9 cellular contexts compared by ENCODE assay signal in the genomic region with DNA sequence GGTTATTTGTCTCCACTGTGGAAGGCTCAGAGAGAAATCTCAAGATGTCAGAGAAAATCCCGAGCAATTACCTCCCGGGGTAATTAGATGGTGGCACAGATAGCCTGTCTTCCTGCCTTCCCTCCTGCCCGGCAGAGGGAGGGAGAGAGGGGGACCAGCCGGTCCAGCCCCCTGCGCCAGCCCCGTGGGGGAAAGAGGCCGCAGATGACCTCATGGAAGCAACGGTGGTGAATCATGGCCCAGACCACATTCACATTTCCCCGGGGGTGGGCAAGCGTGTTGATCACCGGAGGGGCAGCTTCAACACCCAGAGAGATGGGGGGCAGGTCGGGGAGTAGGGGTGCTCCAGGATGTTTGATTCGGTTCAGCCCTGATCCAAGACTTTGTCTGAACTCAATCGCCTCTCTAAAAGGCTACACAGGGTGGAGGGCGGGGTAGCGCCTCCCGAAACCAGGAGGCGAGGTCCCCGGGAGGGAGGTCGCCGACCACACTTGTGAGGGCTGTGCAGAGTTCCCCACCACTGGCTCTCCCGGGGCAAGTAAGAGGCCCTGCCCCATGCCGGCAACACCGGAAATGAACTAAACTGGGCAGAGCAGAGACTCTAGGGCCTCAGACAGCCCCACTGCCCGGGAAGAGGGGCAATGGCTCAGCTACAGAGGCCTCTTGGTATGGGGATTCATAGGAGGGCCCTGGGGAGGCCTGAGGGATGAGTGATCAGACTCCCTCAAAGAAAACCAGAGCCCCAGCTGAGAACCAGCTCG.
DNase-seq lines count a peak whose midpoint lies in the region; ATAC-seq and TF ChIP-seq lines count a peak whose summit lies in the region.
"Had no signal": no experiment of that assay in that cellular context is flagged by ENCODE, and none has a peak within 500 bp of the region (broad histone marks: within the 10 kb centered on the region; RNA-seq: fewer than 3 reads in every experiment).

No MANE protein-coding gene starts in this region.

- TF ChIP-seq EP300 in suprapubic skin (IDR thresholded peaks at IDR 0.05): no peak

- no peak overlapping the region for H3K27ac Mint-ChIP-seq in T-helper 17 cell

- peaks cover 6% of the 10 kb centered on the region for H3K27me3 Mint-ChIP-seq in T-helper 17 cell

- H3K4me1 Mint-ChIP-seq in T-helper 17 cell: no peaks in the 10 kb centered on the region

- no peaks in the 10 kb centered on the region for H3K9me3 ChIP-seq in T-helper 17 cell (ENCODE audit: control insufficient read depth, low read length, poor library complexity, severe bottlenecking)
- peaks cover 2% of the 10 kb centered on the region for H3K9me3 ChIP-seq in left ventricle myocardium inferior (replicated peaks)
- H3K9me3 ChIP-seq in suprapubic skin: no peaks in the 10 kb centered on the region

- H3K4me1 ChIP-seq in left ventricle myocardium inferior (no peaks in the 10 kb centered on the region), suprapubic skin (peaks cover 12% of the 10 kb centered on the region)

- no peak for TF ChIP-seq POLR2A in suprapubic skin (IDR thresholded peaks at IDR 0.05)

- DNase-seq in HuH-7.5 (ENCODE audit: low spot score) (peak; percentile 64), T-helper 17 cell (no peak), left ventricle myocardium inferior (peak; percentile 20), suprapubic skin (ENCODE audit: low spot score in 2 of 2) (no peak), NCI-H2196 treated with DMSO at 0.1 percent for 48 hours (lab: John Stamatoyannopoulos, UW; ENCODE audit: unreplicated experiment) (no peak)
- DNase-seq in activated CD4-positive, alpha-beta T cell treated with anti-CD3 and anti-CD28 coated beads, Interleukin-2, amount 50 U/mL, for 48 hours: no peak
- DNase-seq: activated T-cell treated with anti-CD3 and anti-CD28 coated beads for 4 hours, NCI-H510A had no signal

- H3K36me3 ChIP-seq in left ventricle myocardium inferior (no peaks in the 10 kb centered on the region), suprapubic skin (no peaks in the 10 kb centered on the region)

- intact Hi-C loops in left ventricle myocardium inferior (cut with micrococcal nuclease): no loop called here

- ATAC-seq in T-helper 17 cell (peak; percentile 39), GM21528 (IDR thresholded peaks at IDR 0.05; ENCODE audit: low FRiP score, unreplicated experiment) (no peak)

- peaks cover 59% of the 10 kb centered on the region for H3K27me3 ChIP-seq in left ventricle myocardium inferior (ENCODE audit: low read depth)
- H3K27me3 ChIP-seq in suprapubic skin: peaks cover 21% of the 10 kb centered on the region

- no peak overlapping the region for H3K4me3 ChIP-seq in left ventricle myocardium inferior
- H3K4me3 ChIP-seq in suprapubic skin: no peak overlapping the region

- 56% methylated on average over 20 of the region's 26 CpGs for WGBS in suprapubic skin

- TF ChIP-seq CTCF in left ventricle myocardium inferior (IDR thresholded peaks at IDR 0.05; ENCODE audit: borderline replicate concordance): no peak
- no peak for TF ChIP-seq CTCF in suprapubic skin (IDR thresholded peaks at IDR 0.05)

- no peak overlapping the region for H3K4me3 Mint-ChIP-seq in T-helper 17 cell

- no peaks in the 10 kb centered on the region for H3K36me3 Mint-ChIP-seq in T-helper 17 cell (ENCODE audit: low read depth)

- H3K27ac ChIP-seq in left ventricle myocardium inferior (replicated peaks) (no peak overlapping the region), suprapubic skin (peak overlapping the region; percentile 47)

Comparison
In these comparisons a context has a peak if more than half of its experiments do, and no peak if none do; other contexts are left out.
1. DNase-seq: peak in HuH-7.5 (single experiment) and left ventricle myocardium inferior (single experiment); none in T-helper 17 cell (0 of 3), suprapubic skin (0 of 2), activated CD4-positive, alpha-beta T cell treated with anti-CD3 and anti-CD28 coated beads, Interleukin-2, amount 50 U/mL, for 48 hours (0 of 2) and NCI-H2196 treated with DMSO at 0.1 percent for 48 hours (single experiment).